Comparison of ENCODE assay signal across 16 cellular contexts in genomic region chr2:226300487-226300886, GRCh38.
DNase-seq lines count a peak whose midpoint lies in the region; ATAC-seq lines count a peak whose summit lies in the region.
"Had no signal": no experiment of that assay in that cellular context is flagged by ENCODE, and none has a peak within 500 bp of the region (broad histone marks: within the 10 kb centered on the region; RNA-seq: fewer than 3 reads in every experiment).

No MANE protein-coding gene starts in this region.

- no peaks in the 10 kb centered on the region for H3K36me3 Mint-ChIP-seq in naive B cell
- H3K36me3 Mint-ChIP-seq: CD14-positive monocyte had no signal

- DNase-seq in naive B cell (peak; percentile 8), OCI-M2 (lab: John Stamatoyannopoulos, UW; ENCODE audit: unreplicated experiment) (no peak), HuH-7 (ENCODE audit: low spot score) (no peak)
- no peak for DNase-seq in stimulated activated CD4-positive, alpha-beta T cell treated with anti-CD3 and anti-CD28 coated beads, Interleukin-1b, Interleukin-23, amount 100 ng/mL, for 48 hours
- DNase-seq: activated CD4-positive, alpha-beta T cell treated with anti-CD3 and anti-CD28 coated beads, Interleukin-2, amount 50 U/mL, for 1 hour; activated T-cell treated with anti-CD3 and anti-CD28 coated beads, Interleukin-2, amount 50 U/mL, for 48 hours; adrenal gland; DMS79; NCI-H1092; Peyer's patch; stimulated activated naive CD8-positive, alpha-beta T cell treated with anti-CD3 and anti-CD28 coated beads, Interleukin-15, Interleukin-2, amounts not matched to agents 100 U/mL and 50 U/mL, for 24 hours had no signal

- ATAC-seq in GM18909 (IDR thresholded peaks at IDR 0.05; ENCODE audit: poor library complexity, unreplicated experiment) (peak; percentile 72), GM21717 (IDR thresholded peaks at IDR 0.05; ENCODE audit: unreplicated experiment) (peak; percentile 79), HG03442 (IDR thresholded peaks at IDR 0.05; ENCODE audit: unreplicated experiment) (peak; percentile 69), naive B cell (ENCODE audit: low read depth in 2 of 2) (no peak)
- ATAC-seq: stimulated activated naive CD8-positive, alpha-beta T cell treated with anti-CD3 and anti-CD28 coated beads, Interleukin-15, Interleukin-2, amounts not matched to agents 100 U/mL and 50 U/mL, for 24 hours had no signal

- no peak overlapping the region for H3K27ac Mint-ChIP-seq in naive B cell
- H3K27ac Mint-ChIP-seq: CD14-positive monocyte; T-helper 2 cell treated with Interferon-gamma antibody and Interleukin-4, amounts not matched to agents 5 μg/mL and 100 μg/mL, for 36 hours had no signal

- H3K4me1 Mint-ChIP-seq in naive B cell, result no peaks in the 10 kb centered on the region

- no peak overlapping the region for H3K4me3 Mint-ChIP-seq in naive B cell
- H3K4me3 Mint-ChIP-seq: CD14-positive monocyte; T-helper 2 cell treated with Interferon-gamma antibody and Interleukin-4, amounts not matched to agents 5 μg/mL and 100 μg/mL, for 36 hours had no signal

- peaks cover 6 to 10% (median 7%) of the 10 kb centered on the region in 3 donors for H3K27me3 Mint-ChIP-seq in naive B cell

- no peaks in the 10 kb centered on the region for H3K9me3 Mint-ChIP-seq in naive B cell
- H3K9me3 Mint-ChIP-seq: T-helper 2 cell treated with Interferon-gamma antibody and Interleukin-4, amounts not matched to agents 5 μg/mL and 100 μg/mL, for 36 hours had no signal

Comparison
In these comparisons a context has a peak if more than half of its experiments do, and no peak if none do; other contexts are left out.
1. ATAC-seq: peak in GM18909 (single experiment), GM21717 (single experiment) and HG03442 (single experiment); none in naive B cell (0 of 2).